Comparison of ENCODE assay signal across 9 cellular contexts in genomic region chr1:44807364-44808062, GRCh38. TPM values are rescaled to one million over a fixed set of nuclear protein-coding genes. Genes with fewer than 3 reads are reported as not detected.
DNase-seq lines count a peak whose midpoint lies in the region; ATAC-seq, FAIRE-seq and TF ChIP-seq lines count a peak whose summit lies in the region.
"Had no signal": no experiment of that assay in that cellular context is flagged by ENCODE, and none has a peak within 500 bp of the region (broad histone marks: within the 10 kb centered on the region; RNA-seq: fewer than 3 reads in every experiment).

No MANE protein-coding gene starts in this region.

- peaks cover 25 to 28% of the 10 kb centered on the region in 2 donors for H3K4me1 ChIP-seq in small intestine (ENCODE audit: control insufficient read depth in 2 of 2, insufficient read depth in 1 of 2, low read depth in 1 of 2, low read length in 1 of 2)

- peaks cover 25% of the 10 kb centered on the region for H3K36me3 ChIP-seq in MG63
- H3K36me3 ChIP-seq in bronchial epithelial cell (ENCODE audit: control insufficient read depth, insufficient read depth, low read length) = peaks cover 30% of the 10 kb centered on the region
- H3K36me3 ChIP-seq in small intestine (ENCODE audit: control insufficient read depth in 2 of 2, insufficient read depth in 2 of 2, low read length in 2 of 2) = peaks cover 2 to 8% of the 10 kb centered on the region in 2 donors

- peak; percentile 27 for ATAC-seq in GM21619 (IDR thresholded peaks at IDR 0.05; ENCODE audit: unreplicated experiment)

- FAIRE-seq in bronchial epithelial cell (lab: Jason Lieb, UNC) (peak; percentile 95), small intestine (lab: Jason Lieb, UNC) (no peak)

- no peaks in the 10 kb centered on the region for H3K27me3 ChIP-seq in MG63
- H3K27me3 ChIP-seq in bronchial epithelial cell (ENCODE audit: control insufficient read depth, insufficient read depth, low read length) = no peaks in the 10 kb centered on the region
- H3K27me3 ChIP-seq in small intestine (ENCODE audit: control insufficient read depth in 2 of 2, insufficient read depth in 2 of 2, low read length in 2 of 2) = no peaks in the 10 kb centered on the region

- 2 to 4% (median 4%) methylated on average over 16 of the region's 16 CpGs for WGBS in small intestine, 3 donors

- no peaks in the 10 kb centered on the region for H3K9me3 ChIP-seq in MG63
- H3K9me3 ChIP-seq in small intestine (ENCODE audit: control insufficient read depth, low read depth) = no peaks in the 10 kb centered on the region

- H3K4me3 ChIP-seq in MG63 (peak overlapping the region; percentile 19; the same call in 1 of the 2 replicates), bronchial epithelial cell (ENCODE audit: low read depth, low read length) (no peak overlapping the region), small intestine (ENCODE audit: low read depth in 1 of 2, low read length in 2 of 2) (no peak overlapping the region)

- DNase-seq in MG63 = peak; percentile 99
- DNase-seq in activated CD4-positive, CD25-positive, alpha-beta regulatory T cell (lab: John Stamatoyannopoulos, UW) = peak; percentile 51 to 87 (median 68)
- peak; percentile 99 for DNase-seq in bronchial epithelial cell (ENCODE audit: low read depth)
- peak; percentile 66 for DNase-seq in iPS-NIHi7 (ENCODE audit: extremely low spot score)
- DNase-seq in small intestine = peak; percentile 97
- DNase-seq in NCI-H2081 treated with DMSO at 0.1 percent for 48 hours (lab: John Stamatoyannopoulos, UW) = no peak

- TF ChIP-seq CTCF in C4-2B (conservative IDR thresholded peaks at IDR 0.05) = no peak
- TF ChIP-seq CTCF in bronchial epithelial cell (IDR thresholded peaks at IDR 0.05; ENCODE audit: insufficient read depth, low read length, severe bottlenecking) = no peak

- H3K27ac ChIP-seq in C4-2B = peak overlapping the region; percentile 81
- H3K27ac ChIP-seq in small intestine (ENCODE audit: low read depth in 1 of 2, low read length in 1 of 2) = peak overlapping the region; percentile 98 to 99
- H3K27ac ChIP-seq: VCaP had no signal

RNA-seq across cellular contexts. Expression of gene DYNLT4, which starts 0.4 kb away (rescaled TPM):
- total RNA-seq in MG63 (2014; rRNA removed; shearing (Covaris generic); ENCODE audit: low replicate concordance) = not detected in 2 replicates
- total RNA-seq in bronchial epithelial cell = not detected in 2 replicates
- polyA plus RNA-seq in small intestine = under 1 TPM in 1 of 3 donors, not detected in 2; 0.46 TPM

RNA-seq across cellular contexts. Expression of gene BTBD19, which starts 0.8 kb away (rescaled TPM):
- total RNA-seq in MG63 (2014; rRNA removed; shearing (Covaris generic); ENCODE audit: low replicate concordance) = 1.0 and 1.2 TPM in 2 replicates
- 0.53 and 0.77 TPM in 2 replicates for total RNA-seq in bronchial epithelial cell
- polyA plus RNA-seq in small intestine = 1 to 10 TPM; 1.1 to 2.0 (median 1.3) TPM

RNA-seq across cellular contexts. Expression of gene PLK3, which starts 7.3 kb away (rescaled TPM):
- 5.3 and 5.9 TPM in 2 replicates for total RNA-seq in MG63 (2014; rRNA removed; shearing (Covaris generic); ENCODE audit: low replicate concordance)
- 14.2 and 19.5 TPM in 2 replicates for total RNA-seq in bronchial epithelial cell
- 10 to 100 TPM in 1 of 3 donors, 1 to 10 TPM in 2; 5.4 to 11.9 (median 9.4) TPM for polyA plus RNA-seq in small intestine

RNA-seq across cellular contexts. Expression of gene BEST4, which starts 19.5 kb away (rescaled TPM):
- total RNA-seq in MG63 (2014; rRNA removed; shearing (Covaris generic); ENCODE audit: low replicate concordance) = not detected in 2 replicates
- 0.13 TPM in 1 of 2 replicates, not detected in the other for total RNA-seq in bronchial epithelial cell
- polyA plus RNA-seq in small intestine = 10 to 100 TPM in 1 of 3 donors, 1 to 10 TPM in 2; 7.4 to 20.5 (median 9.0) TPM

RNA-seq across cellular contexts. Expression of gene RPS8, which starts 32.2 kb away (rescaled TPM):
- total RNA-seq in MG63 (2014; rRNA removed; shearing (Covaris generic); ENCODE audit: low replicate concordance) = 2,690 and 3,127 TPM in 2 replicates
- 2,098 and 3,387 TPM in 2 replicates for total RNA-seq in bronchial epithelial cell
- 1,000 to 10,000 TPM; 1,153 to 3,026 (median 2,124) TPM for polyA plus RNA-seq in small intestine
